Comparison of ENCODE assay signal across 25 cellular contexts in the genomic region with DNA sequence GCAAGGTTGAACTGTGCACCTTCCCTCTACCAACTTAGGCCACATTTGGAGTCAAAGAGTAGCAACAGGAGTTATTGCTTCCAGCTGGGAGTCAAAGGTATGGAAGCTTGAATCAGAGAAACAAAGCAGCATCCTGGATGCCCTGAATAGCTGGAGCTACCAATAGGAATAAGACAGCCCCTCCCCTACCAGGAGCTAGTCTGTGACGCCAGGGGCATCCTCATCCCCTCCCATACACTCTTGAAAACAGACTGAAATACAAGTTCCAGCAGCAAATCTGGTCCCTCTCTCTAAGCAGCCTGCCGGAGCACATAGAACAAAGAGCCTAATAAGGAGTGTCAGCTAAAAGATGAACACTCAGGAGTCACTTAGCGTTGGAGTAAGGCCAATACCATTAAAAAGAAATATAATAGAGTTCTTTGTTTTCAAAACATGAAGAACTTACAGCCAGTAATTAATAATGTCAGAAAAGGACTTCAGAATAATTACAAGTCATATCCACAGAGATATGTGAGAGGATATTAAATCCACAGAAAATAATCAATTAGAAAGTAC. TPM values are rescaled to one million over a fixed set of nuclear protein-coding genes. Genes with fewer than 3 reads are reported as not detected.
DNase-seq lines count a peak whose midpoint lies in the region; ATAC-seq and TF ChIP-seq lines count a peak whose summit lies in the region.
"Had no signal": no experiment of that assay in that cellular context is flagged by ENCODE, and none has a peak within 500 bp of the region (broad histone marks: within the 10 kb centered on the region; RNA-seq: fewer than 3 reads in every experiment).

No MANE protein-coding gene starts in this region.

- H3K27me3 ChIP-seq in H9 (ENCODE audit: insufficient read depth, low read length) (no peaks in the 10 kb centered on the region), iPS-20b (ENCODE audit: insufficient read depth, low read length) (no peaks in the 10 kb centered on the region), gastrocnemius medialis (no peaks in the 10 kb centered on the region)
- H3K27me3 ChIP-seq: BLaER1 had no signal

- no peak overlapping the region for H2BK15ac ChIP-seq in H9 (ENCODE audit: low read depth, low read length)

- no peak overlapping the region for H2BK20ac ChIP-seq in H9 (ENCODE audit: low read depth, low read length, poor library complexity, severe bottlenecking)

- H3K4me3 Mint-ChIP-seq in H9 (no peak overlapping the region), WTC11 (no peak overlapping the region)
- H3K4me3 Mint-ChIP-seq: activated CD4-positive, alpha-beta T cell treated with anti-CD3 and anti-CD28 coated beads, Interleukin-2, amount 10 ng/mL, durations not matched to agents 7 days and 5 days; activated T-cell treated with anti-CD3 and anti-CD28 coated beads, Interleukin-2, amount 50 U/mL, for 4 hours; type B pancreatic cell had no signal

- H3K9ac ChIP-seq in H9 (ENCODE audit: extremely low read depth, insufficient read length, low read length), result no peak overlapping the region
- H3K9ac ChIP-seq in iPS-20b (ENCODE audit: low read depth, low read length), result peak overlapping the region; percentile 13; the same call in 1 of the 2 replicates
- H3K9ac ChIP-seq: BLaER1 had no signal

- no peak overlapping the region; the same call in 1 of the 2 replicates for H3K4me3 ChIP-seq in iPS-20b (ENCODE audit: low read length)
- no peak overlapping the region for H3K4me3 ChIP-seq in gastrocnemius medialis
- H3K4me3 ChIP-seq: BLaER1, dorsolateral prefrontal cortex, HAP-1, prostate gland had no signal

- no peak overlapping the region for H2AFZ ChIP-seq in H9 (ENCODE audit: low read length)

- H3K23me2 ChIP-seq in H9 (ENCODE audit: insufficient read length, low read depth, low read length, poor library complexity, severe bottlenecking), result no peaks in the 10 kb centered on the region

- H4K5ac ChIP-seq in H9 (ENCODE audit: insufficient read length, low read depth, low read length), result no peak overlapping the region

- no peak overlapping the region for H4K91ac ChIP-seq in H9 (ENCODE audit: insufficient read length, low read depth, low read length)

- no peak overlapping the region for H2BK12ac ChIP-seq in H9 (ENCODE audit: insufficient read length, low read depth, low read length)

- H3K4me1 Mint-ChIP-seq in H9, result peaks cover 13 to 14% of the 10 kb centered on the region in 2 experiments
- H3K4me1 Mint-ChIP-seq in WTC11, result peaks cover 11% of the 10 kb centered on the region
- H3K4me1 Mint-ChIP-seq: activated CD4-positive, alpha-beta T cell treated with anti-CD3 and anti-CD28 coated beads, Interleukin-2, amount 10 ng/mL, durations not matched to agents 7 days and 5 days had no signal

- no peaks in the 10 kb centered on the region for H3K9me3 Mint-ChIP-seq in H9
- no peaks in the 10 kb centered on the region for H3K9me3 Mint-ChIP-seq in WTC11
- H3K9me3 Mint-ChIP-seq: activated CD4-positive, alpha-beta T cell treated with anti-CD3 and anti-CD28 coated beads, Interleukin-2, amount 10 ng/mL, durations not matched to agents 7 days and 5 days; activated T-cell treated with anti-CD3 and anti-CD28 coated beads, Interleukin-2, amount 50 U/mL, for 4 hours; type B pancreatic cell had no signal

- H3K36me3 Mint-ChIP-seq in H9 (ENCODE audit: insufficient read depth in 1 of 3, low read depth in 3 of 3) (no peaks in the 10 kb centered on the region), WTC11 (no peaks in the 10 kb centered on the region)
- H3K36me3 Mint-ChIP-seq: type B pancreatic cell had no signal

- POLR2A ChIA-PET in WTC11 (lab: Charles Lee), result interaction anchor here (0.9 kb wide), 1 partner anchor 27 kb away, joined by 3 read pairs; no protein-coding TSS in a partner anchor

- no peaks in the 10 kb centered on the region for H3K79me1 ChIP-seq in H9 (ENCODE audit: insufficient read depth, low read depth, low read length, poor library complexity, severe bottlenecking)

- no peak overlapping the region for H3K4ac ChIP-seq in H9 (ENCODE audit: low read depth, low read length)

- no peak for TF ChIP-seq CTCF in H9 (conservative IDR thresholded peaks at IDR 0.05)
- TF ChIP-seq CTCF in WTC11 (IDR thresholded peaks at IDR 0.05), result no peak
- TF ChIP-seq CTCF in gastrocnemius medialis (IDR thresholded peaks at IDR 0.05 in 4 of 5, conservative IDR thresholded peaks at IDR 0.05 in 1 of 5), result no peak

- DNase-seq in H9 (peak; percentile 48), WTC11 (ENCODE audit: low spot score) (peak; percentile 14), gastrocnemius medialis (no peak), NCI-H1694 treated with DMSO at 0.1 percent for 48 hours (lab: John Stamatoyannopoulos, UW) (no peak)
- DNase-seq: activated CD4-positive, alpha-beta T cell treated with anti-CD3 and anti-CD28 coated beads, Interleukin-2, amount 10 ng/mL, durations not matched to agents 7 days and 5 days; activated T-cell treated with anti-CD3 and anti-CD28 coated beads, Interleukin-2, amount 50 U/mL, for 4 hours; COR-L47; DMS53; dorsolateral prefrontal cortex; Karpas-422; kidney glomerular epithelial cell; NCI-H1436 treated with DMSO at 0.1 percent for 48 hours; NCI-H2171; NCI-H524; SIG-M5; stimulated activated CD8-positive, alpha-beta memory T cell treated with anti-CD3 and anti-CD28 coated beads, Interleukin-4, amount 100 ng/mL, for 48 hours; SW 1271; T-helper 9 cell had no signal

- H3K56ac ChIP-seq in H9 (ENCODE audit: insufficient read length, low read depth, low read length), result no peak overlapping the region

- intact Hi-C loops in gastrocnemius medialis (cut with DNase I; ENCODE audit: low total_unique reads), result no loop called here

- ATAC-seq in WTC11, result peak; percentile 99
- no peak for ATAC-seq in gastrocnemius medialis
- no peak for ATAC-seq in HG02798 (IDR thresholded peaks at IDR 0.05; ENCODE audit: poor library complexity, unreplicated experiment)
- no peak for ATAC-seq in HG03378 (IDR thresholded peaks at IDR 0.05; ENCODE audit: unreplicated experiment)
- ATAC-seq: activated T-cell treated with anti-CD3 and anti-CD28 coated beads, Interleukin-2, amount 50 U/mL, for 4 hours had no signal

- CTCF ChIA-PET in WTC11 (lab: Charles Lee), result interaction anchor here (0.7 to 1.9 kb wide), 3 partner anchors 13 to 162 kb away, joined by 3 to 7 read pairs (median 5); no protein-coding TSS in a partner anchor

- no peaks in the 10 kb centered on the region for H3K79me2 ChIP-seq in H9 (ENCODE audit: insufficient read depth, low read length)

- in situ Hi-C loops in gastrocnemius medialis (cut with MboI; ENCODE audit: low sequenced_read_pairs in 4 of 4), result no loop called here

- H3K27me3 Mint-ChIP-seq in H9 (ENCODE audit: low read depth), result no peaks in the 10 kb centered on the region
- no peaks in the 10 kb centered on the region for H3K27me3 Mint-ChIP-seq in WTC11 (ENCODE audit: low read depth)
- H3K27me3 Mint-ChIP-seq: type B pancreatic cell had no signal

- H3K27ac ChIP-seq in H9 (ENCODE audit: insufficient read length, low read depth, low read length), result no peak overlapping the region
- no peak overlapping the region for H3K27ac ChIP-seq in iPS-20b (ENCODE audit: low read length)
- peak overlapping the region; percentile 3 to 32 (median 24) for H3K27ac ChIP-seq in gastrocnemius medialis
- H3K27ac ChIP-seq: BLaER1, dorsolateral prefrontal cortex, prostate gland had no signal

- no peak overlapping the region for H4K8ac ChIP-seq in H9 (replicated peaks; ENCODE audit: insufficient read length, low read depth, low read length)

- H3K36me3 ChIP-seq in iPS-20b (ENCODE audit: insufficient read depth, low read depth, low read length) (no peaks in the 10 kb centered on the region), gastrocnemius medialis (no peaks in the 10 kb centered on the region)
- H3K36me3 ChIP-seq: BLaER1, HAP-1, prostate gland had no signal

- TF ChIP-seq POLR2A in gastrocnemius medialis (IDR thresholded peaks at IDR 0.05), result no peak

- H3K14ac ChIP-seq in H9 (ENCODE audit: insufficient read depth, low read length), result no peak overlapping the region

- H3K4me2 ChIP-seq in H9 (ENCODE audit: insufficient read depth, insufficient read length, low read length), result no peak overlapping the region
- H3K4me2 ChIP-seq: BLaER1 had no signal

- H2BK120ac ChIP-seq in H9 (ENCODE audit: low read depth, low read length, poor library complexity, severe bottlenecking), result no peak overlapping the region

- no peak overlapping the region for H2AK5ac ChIP-seq in H9 (ENCODE audit: insufficient read length, low read length)

- no peaks in the 10 kb centered on the region for H4K20me1 ChIP-seq in H9 (ENCODE audit: control insufficient read depth, insufficient read depth, insufficient read length)
- H4K20me1 ChIP-seq: BLaER1 had no signal

- no peak overlapping the region for H3K18ac ChIP-seq in H9 (ENCODE audit: insufficient read length, low read depth, low read length)

- WGBS in H9 (ENCODE audit: extremely low coverage, insufficient read length, low lambda C conversion rate), result no CpG with 5 or more reads among the region's 3 CpGs

- no peak overlapping the region for H3K23ac ChIP-seq in H9 (ENCODE audit: insufficient read length, low read depth, low read length)

- H3K27ac Mint-ChIP-seq in H9 (0 out of 7 replicates have a peak overlapping the region, but pooled peaks of 1 of the 3 experiments have one; percentile 26), WTC11 (no peak overlapping the region)
- H3K27ac Mint-ChIP-seq: activated CD4-positive, alpha-beta T cell treated with anti-CD3 and anti-CD28 coated beads, Interleukin-2, amount 10 ng/mL, durations not matched to agents 7 days and 5 days; type B pancreatic cell had no signal

- no peaks in the 10 kb centered on the region for H3K9me3 ChIP-seq in H9 (ENCODE audit: control insufficient read depth, low read depth, low read length)
- no peaks in the 10 kb centered on the region for H3K9me3 ChIP-seq in iPS-20b (ENCODE audit: insufficient read depth, low read depth, low read length)
- no peaks in the 10 kb centered on the region for H3K9me3 ChIP-seq in gastrocnemius medialis
- H3K9me3 ChIP-seq: HAP-1, prostate gland had no signal

- H2BK5ac ChIP-seq in H9 (ENCODE audit: insufficient read length, low read length), result no peak overlapping the region

- H3T11ph ChIP-seq in H9 (ENCODE audit: low read length), result no peak overlapping the region

- peaks cover 3% of the 10 kb centered on the region; the same call in 1 of the 2 replicates for H3K4me1 ChIP-seq in H9 (ENCODE audit: insufficient read depth, low read length)
- peaks cover 10% of the 10 kb centered on the region; the same call in 1 of the 2 replicates for H3K4me1 ChIP-seq in iPS-20b (ENCODE audit: insufficient read depth, low read length)
- H3K4me1 ChIP-seq in gastrocnemius medialis, result peaks cover 50 to 69% of the 10 kb centered on the region in 2 donors
- H3K4me1 ChIP-seq: BLaER1, HAP-1, prostate gland had no signal

TF ChIP-seq in WTC11, 78 proteins besides CTCF, POLR2A, EP300 and RAD21 (continues in another document):
- no peak for TF ChIP-seq ATF1 (CRISPR knock-in tag; IDR thresholded peaks at IDR 0.05)

RNA-seq across cellular contexts. Expression of a gene that starts 25.6 kb away (rescaled TPM):
- total RNA-seq in H9 (2021), result 8.6 and 10.5 TPM in 2 replicates
- 2.9 to 5.6 TPM (median 5.1 TPM) in 3 replicates for total RNA-seq in WTC11 (2021)
- 100 to 1,000 TPM in 2 of 4 donors, 10 to 100 TPM in 2; 57.5 to 123 (median 93.8) TPM for total RNA-seq in gastrocnemius medialis

Comparison
In these comparisons a context has a peak if more than half of its experiments do, and no peak if none do; other contexts are left out.
1. DNase-seq: peak in H9 (single experiment) and WTC11 (single experiment); none in gastrocnemius medialis (0 of 2) and NCI-H1694 treated with DMSO at 0.1 percent for 48 hours (single experiment).
2. H3K27ac ChIP-seq: peak in gastrocnemius medialis (4 of 4); none in H9 (single experiment) and iPS-20b (single experiment).